ENCODE assay signal across 24 cellular contexts in the genomic region with DNA sequence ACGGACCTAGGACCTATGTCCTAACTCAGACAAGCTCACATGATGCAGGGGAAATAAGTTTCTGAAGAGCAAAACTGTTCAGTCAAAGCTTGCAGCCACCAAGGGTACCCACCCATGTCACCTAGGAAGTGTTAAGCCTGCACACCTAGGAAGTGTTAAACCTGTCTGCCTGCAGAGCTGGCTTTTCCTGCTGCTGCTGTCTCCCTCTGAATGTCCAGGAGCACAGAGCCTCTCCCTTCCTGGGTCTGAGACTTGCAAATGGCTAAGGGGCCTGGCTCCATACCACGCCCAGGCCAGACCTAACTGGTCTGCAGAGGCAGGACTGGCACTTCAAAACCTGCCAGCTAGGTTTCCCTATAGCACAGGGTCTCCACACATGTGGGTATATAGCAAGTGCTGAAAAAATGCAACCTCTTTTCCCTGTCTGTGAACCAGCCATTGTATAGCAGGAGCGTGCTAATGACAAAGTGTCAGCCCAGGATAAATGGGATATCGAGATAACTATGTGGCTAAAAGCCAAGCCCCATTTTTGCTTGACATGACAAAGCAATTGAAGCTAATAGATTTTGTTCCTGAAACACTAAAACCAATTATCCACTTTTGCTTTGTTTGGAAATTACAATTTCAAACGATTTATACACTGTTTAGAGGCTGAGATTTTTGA. TPM values are rescaled to one million over a fixed set of nuclear protein-coding genes. Genes with fewer than 3 reads are reported as not detected.
"Had no signal": no experiment of that assay in that cellular context is flagged by ENCODE, and none has a peak within 500 bp of the region (broad histone marks: within the 10 kb centered on the region; RNA-seq: fewer than 3 reads in every experiment).

No MANE protein-coding gene starts in this region.

- H3K27me3 ChIP-seq: tibial nerve, vagina had no signal

- ATAC-seq: psoas muscle; right cardiac atrium; stimulated activated naive CD8-positive, alpha-beta T cell treated with anti-CD3 and anti-CD28 coated beads, Interleukin-15, Interleukin-2, amounts not matched to agents 100 U/mL and 50 U/mL, for 24 hours had no signal

- H3K9me3 ChIP-seq: left ventricle myocardium inferior, psoas muscle, tibial nerve, vagina had no signal

- H3K4me1 ChIP-seq: psoas muscle, tibial nerve, vagina had no signal

- H3K4me3 ChIP-seq: dorsolateral prefrontal cortex, left ventricle myocardium inferior, psoas muscle, tibial nerve, vagina had no signal

- DNase-seq: activated CD4-positive, alpha-beta T cell treated with anti-CD3 and anti-CD28 coated beads, Interleukin-2, amount 50 U/mL, for 1 hour; activated naive CD4-positive, alpha-beta T cell treated with Interleukin-2 at 50 U/mL for 16 hours; activated naive CD8-positive, alpha-beta T cell treated with anti-CD3 and anti-CD28 coated beads, Interleukin-2, amount 10 ng/mL, durations not matched to agents 7 days and 5 days; amygdala; foreskin melanocyte; glutamatergic neuron; hippocampal formation; left ventricle myocardium inferior; right cardiac atrium; stimulated activated naive CD8-positive, alpha-beta T cell treated with anti-CD3 and anti-CD28 coated beads, Interleukin-15, Interleukin-2, amounts not matched to agents 100 U/mL and 50 U/mL, for 24 hours; substantia nigra had no signal

- H3K36me3 ChIP-seq: left ventricle myocardium inferior, tibial nerve, vagina had no signal

- H3K27ac ChIP-seq: dorsolateral prefrontal cortex, epithelial cell of prostate, left ventricle myocardium inferior, psoas muscle, tibial nerve, vagina had no signal

RNA-seq across cellular contexts. Expression of gene GDF2, which starts 1.5 kb away (rescaled TPM):
- total RNA-seq: activated CD8-positive, alpha-beta memory T cell treated with anti-CD3 and anti-CD28 coated beads for 36 hours; activated naive CD8-positive, alpha-beta T cell treated with anti-CD3 and anti-CD28 coated beads, Interleukin-2, amount 10 ng/mL, durations not matched to agents 7 days and 5 days; activated T-helper 1 cell treated with anti-CD3 and anti-CD28 coated beads, Interleukin-12 subunit alpha, Interleukin-12 subunit beta, Interleukin-2, Interleukin-4 antibody, amounts not matched to agents 30 ng/mL and 10 ng/mL and 1 ng/mL, durations not matched to agents 14 hours and 24 hours and 36 hours; cardiac septum; fibroblast of lung; left ventricle myocardium inferior; neural crest cell; omental fat pad; psoas muscle; skeletal muscle tissue; T-helper 2 cell treated with Interferon-gamma antibody and Interleukin-4, amounts not matched to agents 100 ng/mL and 5 ng/mL, for 36 hours; tibial nerve; vagina had no signal

RNA-seq across cellular contexts. Expression of gene GDF10, which starts 23.8 kb away (rescaled TPM):
- total RNA-seq: T-helper 2 cell treated with Interferon-gamma antibody and Interleukin-4, amounts not matched to agents 100 ng/mL and 5 ng/mL, for 36 hours had no signal

RNA-seq across cellular contexts. Expression of gene RBP3, which starts 24.4 kb away (rescaled TPM):
- total RNA-seq: activated CD8-positive, alpha-beta memory T cell treated with anti-CD3 and anti-CD28 coated beads for 36 hours; activated naive CD8-positive, alpha-beta T cell treated with anti-CD3 and anti-CD28 coated beads, Interleukin-2, amount 10 ng/mL, durations not matched to agents 7 days and 5 days; activated T-helper 1 cell treated with anti-CD3 and anti-CD28 coated beads, Interleukin-12 subunit alpha, Interleukin-12 subunit beta, Interleukin-2, Interleukin-4 antibody, amounts not matched to agents 30 ng/mL and 10 ng/mL and 1 ng/mL, durations not matched to agents 14 hours and 24 hours and 36 hours; cardiac septum; fibroblast of lung; left ventricle myocardium inferior; neural crest cell; omental fat pad; psoas muscle; right cardiac atrium; skeletal muscle tissue; T-helper 2 cell treated with Interferon-gamma antibody and Interleukin-4, amounts not matched to agents 100 ng/mL and 5 ng/mL, for 36 hours; tibial nerve; vagina had no signal
